ENCODE assay signal across 2 cellular contexts in the genomic region with DNA sequence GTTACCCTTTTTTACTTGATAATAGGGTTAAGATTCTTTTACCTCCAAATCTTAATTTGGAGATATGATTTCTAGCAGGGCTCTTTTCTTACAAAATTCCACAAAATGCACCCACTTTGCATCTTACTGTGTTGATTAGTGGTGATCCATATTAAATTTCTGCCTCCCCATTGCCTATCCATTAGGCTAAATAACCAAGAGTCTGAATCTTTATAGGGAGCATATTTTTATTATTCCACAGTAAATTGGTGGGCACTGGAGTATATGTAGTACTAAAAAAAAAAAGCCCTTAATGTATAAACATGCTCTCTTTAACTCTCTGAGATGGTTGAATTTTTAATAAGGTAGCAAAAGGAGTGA.
TF ChIP-seq lines count a peak whose summit lies in the region.

No MANE protein-coding gene starts in this region.

TF ChIP-seq in SK-N-SH, 30 proteins besides CTCF, POLR2A, EP300 and RAD21 (continued from another document):
- TF ChIP-seq, protein P1, sequence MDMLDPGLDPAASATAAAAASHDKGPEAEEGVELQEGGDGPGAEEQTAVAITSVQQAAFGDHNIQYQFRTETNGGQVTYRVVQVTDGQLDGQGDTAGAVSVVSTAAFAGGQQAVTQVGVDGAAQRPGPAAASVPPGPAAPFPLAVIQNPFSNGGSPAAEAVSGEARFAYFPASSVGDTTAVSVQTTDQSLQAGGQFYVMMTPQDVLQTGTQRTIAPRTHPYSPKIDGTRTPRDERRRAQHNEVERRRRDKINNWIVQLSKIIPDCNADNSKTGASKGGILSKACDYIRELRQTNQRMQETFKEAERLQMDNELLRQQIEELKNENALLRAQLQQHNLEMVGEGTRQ (IDR thresholded peaks at IDR 0.05; ENCODE audit: borderline replicate concordance, low read depth, low read length): no peak
- TF ChIP-seq POLR2AphosphoS5 (IDR thresholded peaks at IDR 0.05; ENCODE audit: low read depth, low read length) (no peak), ELF1 (IDR thresholded peaks at IDR 0.05) (no peak), FOXJ3 (CRISPR knock-in tag; IDR thresholded peaks at IDR 0.05) (no peak), EZH2phosphoT487 (IDR thresholded peaks at IDR 0.05; ENCODE audit: borderline replicate concordance, low read depth) (no peak), MXI1 (IDR thresholded peaks at IDR 0.05; ENCODE audit: low read depth, low read length) (no peak), SIN3A (IDR thresholded peaks at IDR 0.05; ENCODE audit: borderline replicate concordance, low read depth, low read length) (no peak), JUND (IDR thresholded peaks at IDR 0.05) (no peak), NFIC (IDR thresholded peaks at IDR 0.05; ENCODE audit: borderline replicate concordance) (no peak), CHD2 (IDR thresholded peaks at IDR 0.05; ENCODE audit: low read length, partially characterized antibody) (no peak)
- TF ChIP-seq, protein P2, sequence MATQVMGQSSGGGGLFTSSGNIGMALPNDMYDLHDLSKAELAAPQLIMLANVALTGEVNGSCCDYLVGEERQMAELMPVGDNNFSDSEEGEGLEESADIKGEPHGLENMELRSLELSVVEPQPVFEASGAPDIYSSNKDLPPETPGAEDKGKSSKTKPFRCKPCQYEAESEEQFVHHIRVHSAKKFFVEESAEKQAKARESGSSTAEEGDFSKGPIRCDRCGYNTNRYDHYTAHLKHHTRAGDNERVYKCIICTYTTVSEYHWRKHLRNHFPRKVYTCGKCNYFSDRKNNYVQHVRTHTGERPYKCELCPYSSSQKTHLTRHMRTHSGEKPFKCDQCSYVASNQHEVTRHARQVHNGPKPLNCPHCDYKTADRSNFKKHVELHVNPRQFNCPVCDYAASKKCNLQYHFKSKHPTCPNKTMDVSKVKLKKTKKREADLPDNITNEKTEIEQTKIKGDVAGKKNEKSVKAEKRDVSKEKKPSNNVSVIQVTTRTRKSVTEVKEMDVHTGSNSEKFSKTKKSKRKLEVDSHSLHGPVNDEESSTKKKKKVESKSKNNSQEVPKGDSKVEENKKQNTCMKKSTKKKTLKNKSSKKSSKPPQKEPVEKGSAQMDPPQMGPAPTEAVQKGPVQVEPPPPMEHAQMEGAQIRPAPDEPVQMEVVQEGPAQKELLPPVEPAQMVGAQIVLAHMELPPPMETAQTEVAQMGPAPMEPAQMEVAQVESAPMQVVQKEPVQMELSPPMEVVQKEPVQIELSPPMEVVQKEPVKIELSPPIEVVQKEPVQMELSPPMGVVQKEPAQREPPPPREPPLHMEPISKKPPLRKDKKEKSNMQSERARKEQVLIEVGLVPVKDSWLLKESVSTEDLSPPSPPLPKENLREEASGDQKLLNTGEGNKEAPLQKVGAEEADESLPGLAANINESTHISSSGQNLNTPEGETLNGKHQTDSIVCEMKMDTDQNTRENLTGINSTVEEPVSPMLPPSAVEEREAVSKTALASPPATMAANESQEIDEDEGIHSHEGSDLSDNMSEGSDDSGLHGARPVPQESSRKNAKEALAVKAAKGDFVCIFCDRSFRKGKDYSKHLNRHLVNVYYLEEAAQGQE (IDR thresholded peaks at IDR 0.05; ENCODE audit: low read depth, low read length): no peak
TF ChIP-seq in SK-N-SH: peak in this region for 0.

TF ChIP-seq in SK-N-SH treated with all-trans-retinoic acid at 6 μM for 48 hours, 23 proteins besides CTCF, POLR2A, EP300 and RAD21 (continued from another document):
- TF ChIP-seq TOX (CRISPR knock-in tag; IDR thresholded peaks at IDR 0.05; ENCODE audit: borderline replicate concordance) (no peak), ZFP30 (CRISPR knock-in tag; IDR thresholded peaks at IDR 0.05) (no peak), SNAI2 (CRISPR knock-in tag; IDR thresholded peaks at IDR 0.05) (no peak), ZNF70 (CRISPR knock-in tag; IDR thresholded peaks at IDR 0.05) (no peak), ZNF565 (CRISPR knock-in tag; conservative IDR thresholded peaks at IDR 0.05; ENCODE audit: low read depth) (no peak), GLIS3 (CRISPR knock-in tag; IDR thresholded peaks at IDR 0.05) (no peak), ZFP3 (CRISPR knock-in tag; IDR thresholded peaks at IDR 0.05) (no peak), TCF4 (CRISPR knock-in tag; IDR thresholded peaks at IDR 0.05; ENCODE audit: borderline replicate concordance) (no peak), PPARA (CRISPR knock-in tag; IDR thresholded peaks at IDR 0.05; ENCODE audit: borderline replicate concordance) (no peak), ISL1 (CRISPR knock-in tag; IDR thresholded peaks at IDR 0.05) (no peak), ZNF8 (CRISPR knock-in tag; IDR thresholded peaks at IDR 0.05) (no peak)
- TF ChIP-seq, protein P3, sequence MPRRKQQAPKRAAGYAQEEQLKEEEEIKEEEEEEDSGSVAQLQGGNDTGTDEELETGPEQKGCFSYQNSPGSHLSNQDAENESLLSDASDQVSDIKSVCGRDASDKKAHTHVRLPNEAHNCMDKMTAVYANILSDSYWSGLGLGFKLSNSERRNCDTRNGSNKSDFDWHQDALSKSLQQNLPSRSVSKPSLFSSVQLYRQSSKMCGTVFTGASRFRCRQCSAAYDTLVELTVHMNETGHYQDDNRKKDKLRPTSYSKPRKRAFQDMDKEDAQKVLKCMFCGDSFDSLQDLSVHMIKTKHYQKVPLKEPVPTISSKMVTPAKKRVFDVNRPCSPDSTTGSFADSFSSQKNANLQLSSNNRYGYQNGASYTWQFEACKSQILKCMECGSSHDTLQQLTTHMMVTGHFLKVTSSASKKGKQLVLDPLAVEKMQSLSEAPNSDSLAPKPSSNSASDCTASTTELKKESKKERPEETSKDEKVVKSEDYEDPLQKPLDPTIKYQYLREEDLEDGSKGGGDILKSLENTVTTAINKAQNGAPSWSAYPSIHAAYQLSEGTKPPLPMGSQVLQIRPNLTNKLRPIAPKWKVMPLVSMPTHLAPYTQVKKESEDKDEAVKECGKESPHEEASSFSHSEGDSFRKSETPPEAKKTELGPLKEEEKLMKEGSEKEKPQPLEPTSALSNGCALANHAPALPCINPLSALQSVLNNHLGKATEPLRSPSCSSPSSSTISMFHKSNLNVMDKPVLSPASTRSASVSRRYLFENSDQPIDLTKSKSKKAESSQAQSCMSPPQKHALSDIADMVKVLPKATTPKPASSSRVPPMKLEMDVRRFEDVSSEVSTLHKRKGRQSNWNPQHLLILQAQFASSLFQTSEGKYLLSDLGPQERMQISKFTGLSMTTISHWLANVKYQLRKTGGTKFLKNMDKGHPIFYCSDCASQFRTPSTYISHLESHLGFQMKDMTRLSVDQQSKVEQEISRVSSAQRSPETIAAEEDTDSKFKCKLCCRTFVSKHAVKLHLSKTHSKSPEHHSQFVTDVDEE (CRISPR knock-in tag; IDR thresholded peaks at IDR 0.05): no peak
- TF ChIP-seq, protein P4, sequence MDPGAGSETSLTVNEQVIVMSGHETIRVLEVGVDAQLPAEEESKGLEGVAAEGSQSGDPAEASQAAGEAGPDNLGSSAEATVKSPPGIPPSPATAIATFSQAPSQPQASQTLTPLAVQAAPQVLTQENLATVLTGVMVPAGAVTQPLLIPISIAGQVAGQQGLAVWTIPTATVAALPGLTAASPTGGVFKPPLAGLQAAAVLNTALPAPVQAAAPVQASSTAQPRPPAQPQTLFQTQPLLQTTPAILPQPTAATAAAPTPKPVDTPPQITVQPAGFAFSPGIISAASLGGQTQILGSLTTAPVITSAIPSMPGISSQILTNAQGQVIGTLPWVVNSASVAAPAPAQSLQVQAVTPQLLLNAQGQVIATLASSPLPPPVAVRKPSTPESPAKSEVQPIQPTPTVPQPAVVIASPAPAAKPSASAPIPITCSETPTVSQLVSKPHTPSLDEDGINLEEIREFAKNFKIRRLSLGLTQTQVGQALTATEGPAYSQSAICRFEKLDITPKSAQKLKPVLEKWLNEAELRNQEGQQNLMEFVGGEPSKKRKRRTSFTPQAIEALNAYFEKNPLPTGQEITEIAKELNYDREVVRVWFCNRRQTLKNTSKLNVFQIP (CRISPR knock-in tag; IDR thresholded peaks at IDR 0.05; ENCODE audit: borderline replicate concordance, low read depth): no peak
- TF ChIP-seq, protein P5, sequence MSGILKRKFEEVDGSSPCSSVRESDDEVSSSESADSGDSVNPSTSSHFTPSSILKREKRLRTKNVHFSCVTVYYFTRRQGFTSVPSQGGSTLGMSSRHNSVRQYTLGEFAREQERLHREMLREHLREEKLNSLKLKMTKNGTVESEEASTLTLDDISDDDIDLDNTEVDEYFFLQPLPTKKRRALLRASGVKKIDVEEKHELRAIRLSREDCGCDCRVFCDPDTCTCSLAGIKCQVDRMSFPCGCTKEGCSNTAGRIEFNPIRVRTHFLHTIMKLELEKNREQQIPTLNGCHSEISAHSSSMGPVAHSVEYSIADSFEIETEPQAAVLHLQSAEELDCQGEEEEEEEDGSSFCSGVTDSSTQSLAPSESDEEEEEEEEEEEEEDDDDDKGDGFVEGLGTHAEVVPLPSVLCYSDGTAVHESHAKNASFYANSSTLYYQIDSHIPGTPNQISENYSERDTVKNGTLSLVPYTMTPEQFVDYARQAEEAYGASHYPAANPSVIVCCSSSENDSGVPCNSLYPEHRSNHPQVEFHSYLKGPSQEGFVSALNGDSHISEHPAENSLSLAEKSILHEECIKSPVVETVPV (CRISPR knock-in tag; IDR thresholded peaks at IDR 0.05): no peak
- TF ChIP-seq, protein P6, sequence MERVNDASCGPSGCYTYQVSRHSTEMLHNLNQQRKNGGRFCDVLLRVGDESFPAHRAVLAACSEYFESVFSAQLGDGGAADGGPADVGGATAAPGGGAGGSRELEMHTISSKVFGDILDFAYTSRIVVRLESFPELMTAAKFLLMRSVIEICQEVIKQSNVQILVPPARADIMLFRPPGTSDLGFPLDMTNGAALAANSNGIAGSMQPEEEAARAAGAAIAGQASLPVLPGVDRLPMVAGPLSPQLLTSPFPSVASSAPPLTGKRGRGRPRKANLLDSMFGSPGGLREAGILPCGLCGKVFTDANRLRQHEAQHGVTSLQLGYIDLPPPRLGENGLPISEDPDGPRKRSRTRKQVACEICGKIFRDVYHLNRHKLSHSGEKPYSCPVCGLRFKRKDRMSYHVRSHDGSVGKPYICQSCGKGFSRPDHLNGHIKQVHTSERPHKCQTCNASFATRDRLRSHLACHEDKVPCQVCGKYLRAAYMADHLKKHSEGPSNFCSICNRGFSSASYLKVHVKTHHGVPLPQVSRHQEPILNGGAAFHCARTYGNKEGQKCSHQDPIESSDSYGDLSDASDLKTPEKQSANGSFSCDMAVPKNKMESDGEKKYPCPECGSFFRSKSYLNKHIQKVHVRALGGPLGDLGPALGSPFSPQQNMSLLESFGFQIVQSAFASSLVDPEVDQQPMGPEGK (CRISPR knock-in tag; IDR thresholded peaks at IDR 0.05; ENCODE audit: borderline replicate concordance): no peak
